In genomic region chr19:2455481-2456300, GRCh38 we compare ENCODE assay signal across 8 cellular contexts. TPM values are rescaled to one million over a fixed set of nuclear protein-coding genes. Genes with fewer than 3 reads are reported as not detected.
DNase-seq lines count a peak whose midpoint lies in the region; ATAC-seq and TF ChIP-seq lines count a peak whose summit lies in the region.

No MANE protein-coding gene starts in this region.

- H3K4me1 Mint-ChIP-seq in IgD-negative memory B cell = peaks cover 9 to 13% (median 10%) of the 10 kb centered on the region in 3 donors

- TF ChIP-seq CTCF in esophagus squamous epithelium (IDR thresholded peaks at IDR 0.05) (no peak), osteoblast (IDR thresholded peaks at IDR 0.05; ENCODE audit: extremely low read depth, low read depth, low read length) (no peak)

- H3K4me3 Mint-ChIP-seq in IgD-negative memory B cell = peak overlapping the region; percentile 70 to 94 (median 89)

- H2AFZ ChIP-seq in osteoblast (ENCODE audit: low read length) = peak overlapping the region; percentile 56

- H3K4me3 ChIP-seq in BLaER1 (peak overlapping the region; percentile 100), esophagus squamous epithelium (peak overlapping the region; percentile 83 to 100 (median 98)), osteoblast (ENCODE audit: insufficient read depth, low read length) (peak overlapping the region; percentile 94)

- H3K79me2 ChIP-seq in osteoblast (ENCODE audit: insufficient read depth, low read length) = peaks cover 67% of the 10 kb centered on the region

- H3K27me3 ChIP-seq in BLaER1 (no peaks in the 10 kb centered on the region), esophagus squamous epithelium (no peaks in the 10 kb centered on the region), osteoblast (ENCODE audit: insufficient read depth, low read length) (no peaks in the 10 kb centered on the region)

- H3K4me1 ChIP-seq in BLaER1 = peaks cover 60% of the 10 kb centered on the region
- H3K4me1 ChIP-seq in esophagus squamous epithelium = peaks cover 7 to 25% (median 9%) of the 10 kb centered on the region in 3 donors
- H3K4me1 ChIP-seq in osteoblast (ENCODE audit: insufficient read depth, low read length) = peaks cover 9% of the 10 kb centered on the region

- H4K20me1 ChIP-seq in BLaER1 (peaks cover 55% of the 10 kb centered on the region), osteoblast (ENCODE audit: insufficient read depth, low read length) (peaks cover 19% of the 10 kb centered on the region)

- H3K36me3 ChIP-seq in BLaER1 = peaks cover 30% of the 10 kb centered on the region
- H3K36me3 ChIP-seq in esophagus squamous epithelium = peaks cover 0 to 16% (median 0%) of the 10 kb centered on the region in 3 donors
- no peaks in the 10 kb centered on the region for H3K36me3 ChIP-seq in osteoblast (ENCODE audit: insufficient read depth, low read length)

- H3K36me3 Mint-ChIP-seq in IgD-negative memory B cell = peaks cover 2% of the 10 kb centered on the region

- no peaks in the 10 kb centered on the region for H3K9me3 Mint-ChIP-seq in IgD-negative memory B cell

- ATAC-seq in GM19395 (IDR thresholded peaks at IDR 0.05; ENCODE audit: unreplicated experiment) (peak; percentile 29), HG02973 (IDR thresholded peaks at IDR 0.05; ENCODE audit: unreplicated experiment) (no peak)

- H3K9me3 ChIP-seq in BLaER1 (no peaks in the 10 kb centered on the region), esophagus squamous epithelium (no peaks in the 10 kb centered on the region), osteoblast (ENCODE audit: low read depth, low read length) (no peaks in the 10 kb centered on the region)

- H3K27ac ChIP-seq in BLaER1 (peak overlapping the region; percentile 97), esophagus squamous epithelium (peak overlapping the region; percentile 79 to 88 (median 84)), osteoblast (ENCODE audit: low read depth, low read length) (peak overlapping the region; percentile 33)

- H3K27ac Mint-ChIP-seq in IgD-negative memory B cell = peak overlapping the region; percentile 56 to 92 (median 91)

- intact Hi-C loops in esophagus squamous epithelium (cut with DNase I) = no loop called here

- TF ChIP-seq POLR2A in esophagus squamous epithelium (IDR thresholded peaks at IDR 0.05) = no peak

- no CpG with 5 or more reads among the region's 42 CpGs for WGBS in esophagus squamous epithelium, 2 donors

- DNase-seq in activated T-cell treated with anti-CD3 and anti-CD28 coated beads for 48 hours (ENCODE audit: low read depth) (peak; percentile 45), esophagus squamous epithelium (lab: John Stamatoyannopoulos, UW) (no peak), osteoblast (ENCODE audit: insufficient read length, low spot score, missing footprints) (peak; percentile 97), SW480 (ENCODE audit: low spot score) (no peak)

- H3K27me3 Mint-ChIP-seq in IgD-negative memory B cell = no peaks in the 10 kb centered on the region

- H3K9ac ChIP-seq in BLaER1 = peak overlapping the region; percentile 98

- H3K4me2 ChIP-seq in BLaER1 (peak overlapping the region; percentile 96), osteoblast (ENCODE audit: insufficient read depth, low read length) (peak overlapping the region; percentile 78)

RNA-seq across cellular contexts. Expression of gene LMNB2, which starts 1.1 kb away (rescaled TPM):
- 4.6 TPM for polyA plus RNA-seq in IgD-negative memory B cell
- 10 to 100 TPM; 38.7 to 93.3 (median 61.4) TPM for total RNA-seq in esophagus squamous epithelium
- 24.2 and 24.6 TPM in 2 replicates for total RNA-seq in osteoblast

RNA-seq across cellular contexts. Expression of gene GADD45B, which starts 20.2 kb away (rescaled TPM):
- polyA plus RNA-seq in IgD-negative memory B cell = 98.0 TPM
- 10 to 100 TPM; 21.6 to 40.1 (median 28.7) TPM for total RNA-seq in esophagus squamous epithelium
- total RNA-seq in osteoblast = 41.8 and 46.3 TPM in 2 replicates

RNA-seq across cellular contexts. Expression of gene TIMM13, which starts 28.3 kb away (rescaled TPM):
- polyA plus RNA-seq in IgD-negative memory B cell = 69.1 TPM
- total RNA-seq in esophagus squamous epithelium (10 to 100 TPM; 46.2 to 65.7 (median 53.8) TPM), osteoblast (27.7 and 27.9 TPM in 2 replicates)

Comparison
In these comparisons a context has a peak if more than half of its experiments do, and no peak if none do; other contexts are left out.
1. H3K27ac ChIP-seq: peak in every context shown above with its lines; median percentile 97 in BLaER1; 84 in esophagus squamous epithelium; 33 in osteoblast.
2. DNase-seq: peak in activated T-cell treated with anti-CD3 and anti-CD28 coated beads for 48 hours (single experiment) and osteoblast (single experiment); none in esophagus squamous epithelium (single experiment) and SW480 (single experiment).
3. Peak in every context shown above with its lines, with median percentiles within 50 percentile points of each other: H3K4me3 ChIP-seq.